3 cellular contexts compared by ENCODE assay signal in the genomic region with DNA sequence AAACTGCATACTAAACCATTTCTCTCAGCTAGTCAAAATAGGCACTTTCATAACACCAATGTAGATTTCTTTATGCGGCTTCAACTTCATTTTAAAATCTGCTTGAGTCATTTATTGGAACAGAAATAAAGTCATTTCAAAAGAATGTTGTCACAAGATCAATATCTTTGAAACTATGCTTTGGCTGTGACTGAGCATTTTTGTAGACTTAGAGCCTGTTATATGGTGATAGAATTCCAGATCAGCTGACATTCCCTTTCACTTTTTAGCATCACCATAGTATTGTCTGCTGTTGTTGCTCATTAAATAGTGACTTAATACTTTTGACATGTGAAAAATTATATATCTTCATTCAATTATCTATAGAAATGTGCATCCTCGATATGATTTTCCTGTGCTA.
A peak's percentile ranks its signal among the peaks of the same experiment; 100 is the strongest.
TF ChIP-seq lines count a peak whose summit lies in the region.

No MANE protein-coding gene starts in this region.

TF ChIP-seq in SK-N-SH treated with all-trans-retinoic acid at 6 μM for 48 hours, 23 proteins besides CTCF, POLR2A, EP300 and RAD21:
- TF ChIP-seq PPARA (CRISPR knock-in tag; IDR thresholded peaks at IDR 0.05; ENCODE audit: borderline replicate concordance): no peak
- TF ChIP-seq, protein P1, sequence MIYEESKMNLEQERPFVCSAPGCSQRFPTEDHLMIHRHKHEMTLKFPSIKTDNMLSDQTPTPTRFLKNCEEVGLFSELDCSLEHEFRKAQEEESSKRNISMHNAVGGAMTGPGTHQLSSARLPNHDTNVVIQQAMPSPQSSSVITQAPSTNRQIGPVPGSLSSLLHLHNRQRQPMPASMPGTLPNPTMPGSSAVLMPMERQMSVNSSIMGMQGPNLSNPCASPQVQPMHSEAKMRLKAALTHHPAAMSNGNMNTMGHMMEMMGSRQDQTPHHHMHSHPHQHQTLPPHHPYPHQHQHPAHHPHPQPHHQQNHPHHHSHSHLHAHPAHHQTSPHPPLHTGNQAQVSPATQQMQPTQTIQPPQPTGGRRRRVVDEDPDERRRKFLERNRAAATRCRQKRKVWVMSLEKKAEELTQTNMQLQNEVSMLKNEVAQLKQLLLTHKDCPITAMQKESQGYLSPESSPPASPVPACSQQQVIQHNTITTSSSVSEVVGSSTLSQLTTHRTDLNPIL (CRISPR knock-in tag; IDR thresholded peaks at IDR 0.05; ENCODE audit: low read depth): 0 out of 2 replicates have a peak, but pooled peaks have one; percentile 20

TF ChIP-seq in SK-N-SH, 30 proteins besides CTCF, POLR2A, EP300 and RAD21:
- TF ChIP-seq, protein P2, sequence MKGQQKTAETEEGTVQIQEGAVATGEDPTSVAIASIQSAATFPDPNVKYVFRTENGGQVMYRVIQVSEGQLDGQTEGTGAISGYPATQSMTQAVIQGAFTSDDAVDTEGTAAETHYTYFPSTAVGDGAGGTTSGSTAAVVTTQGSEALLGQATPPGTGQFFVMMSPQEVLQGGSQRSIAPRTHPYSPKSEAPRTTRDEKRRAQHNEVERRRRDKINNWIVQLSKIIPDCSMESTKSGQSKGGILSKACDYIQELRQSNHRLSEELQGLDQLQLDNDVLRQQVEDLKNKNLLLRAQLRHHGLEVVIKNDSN (IDR thresholded peaks at IDR 0.05; ENCODE audit: borderline replicate concordance, low read depth): no peak
- TF ChIP-seq MEF2A (IDR thresholded peaks at IDR 0.05; ENCODE audit: borderline replicate concordance, low read depth): no peak
- no peak for TF ChIP-seq POLR2AphosphoS5 (IDR thresholded peaks at IDR 0.05; ENCODE audit: low read depth, low read length)
- TF ChIP-seq, protein P3, sequence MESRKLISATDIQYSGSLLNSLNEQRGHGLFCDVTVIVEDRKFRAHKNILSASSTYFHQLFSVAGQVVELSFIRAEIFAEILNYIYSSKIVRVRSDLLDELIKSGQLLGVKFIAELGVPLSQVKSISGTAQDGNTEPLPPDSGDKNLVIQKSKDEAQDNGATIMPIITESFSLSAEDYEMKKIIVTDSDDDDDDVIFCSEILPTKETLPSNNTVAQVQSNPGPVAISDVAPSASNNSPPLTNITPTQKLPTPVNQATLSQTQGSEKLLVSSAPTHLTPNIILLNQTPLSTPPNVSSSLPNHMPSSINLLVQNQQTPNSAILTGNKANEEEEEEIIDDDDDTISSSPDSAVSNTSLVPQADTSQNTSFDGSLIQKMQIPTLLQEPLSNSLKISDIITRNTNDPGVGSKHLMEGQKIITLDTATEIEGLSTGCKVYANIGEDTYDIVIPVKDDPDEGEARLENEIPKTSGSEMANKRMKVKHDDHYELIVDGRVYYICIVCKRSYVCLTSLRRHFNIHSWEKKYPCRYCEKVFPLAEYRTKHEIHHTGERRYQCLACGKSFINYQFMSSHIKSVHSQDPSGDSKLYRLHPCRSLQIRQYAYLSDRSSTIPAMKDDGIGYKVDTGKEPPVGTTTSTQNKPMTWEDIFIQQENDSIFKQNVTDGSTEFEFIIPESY (IDR thresholded peaks at IDR 0.05; ENCODE audit: borderline replicate concordance, low read depth): no peak
- no peak for TF ChIP-seq RCOR1 (IDR thresholded peaks at IDR 0.05; ENCODE audit: low read length)
- TF ChIP-seq GATA2 (CRISPR knock-in tag; IDR thresholded peaks at IDR 0.05): no peak
- TF ChIP-seq, protein P4, sequence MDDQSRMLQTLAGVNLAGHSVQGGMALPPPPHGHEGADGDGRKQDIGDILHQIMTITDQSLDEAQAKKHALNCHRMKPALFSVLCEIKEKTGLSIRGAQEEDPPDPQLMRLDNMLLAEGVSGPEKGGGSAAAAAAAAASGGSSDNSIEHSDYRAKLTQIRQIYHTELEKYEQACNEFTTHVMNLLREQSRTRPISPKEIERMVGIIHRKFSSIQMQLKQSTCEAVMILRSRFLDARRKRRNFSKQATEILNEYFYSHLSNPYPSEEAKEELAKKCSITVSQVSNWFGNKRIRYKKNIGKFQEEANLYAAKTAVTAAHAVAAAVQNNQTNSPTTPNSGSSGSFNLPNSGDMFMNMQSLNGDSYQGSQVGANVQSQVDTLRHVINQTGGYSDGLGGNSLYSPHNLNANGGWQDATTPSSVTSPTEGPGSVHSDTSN (IDR thresholded peaks at IDR 0.05): no peak
- no peak for TF ChIP-seq EZH2phosphoT487 (IDR thresholded peaks at IDR 0.05; ENCODE audit: borderline replicate concordance, low read depth)
- TF ChIP-seq, protein P5, sequence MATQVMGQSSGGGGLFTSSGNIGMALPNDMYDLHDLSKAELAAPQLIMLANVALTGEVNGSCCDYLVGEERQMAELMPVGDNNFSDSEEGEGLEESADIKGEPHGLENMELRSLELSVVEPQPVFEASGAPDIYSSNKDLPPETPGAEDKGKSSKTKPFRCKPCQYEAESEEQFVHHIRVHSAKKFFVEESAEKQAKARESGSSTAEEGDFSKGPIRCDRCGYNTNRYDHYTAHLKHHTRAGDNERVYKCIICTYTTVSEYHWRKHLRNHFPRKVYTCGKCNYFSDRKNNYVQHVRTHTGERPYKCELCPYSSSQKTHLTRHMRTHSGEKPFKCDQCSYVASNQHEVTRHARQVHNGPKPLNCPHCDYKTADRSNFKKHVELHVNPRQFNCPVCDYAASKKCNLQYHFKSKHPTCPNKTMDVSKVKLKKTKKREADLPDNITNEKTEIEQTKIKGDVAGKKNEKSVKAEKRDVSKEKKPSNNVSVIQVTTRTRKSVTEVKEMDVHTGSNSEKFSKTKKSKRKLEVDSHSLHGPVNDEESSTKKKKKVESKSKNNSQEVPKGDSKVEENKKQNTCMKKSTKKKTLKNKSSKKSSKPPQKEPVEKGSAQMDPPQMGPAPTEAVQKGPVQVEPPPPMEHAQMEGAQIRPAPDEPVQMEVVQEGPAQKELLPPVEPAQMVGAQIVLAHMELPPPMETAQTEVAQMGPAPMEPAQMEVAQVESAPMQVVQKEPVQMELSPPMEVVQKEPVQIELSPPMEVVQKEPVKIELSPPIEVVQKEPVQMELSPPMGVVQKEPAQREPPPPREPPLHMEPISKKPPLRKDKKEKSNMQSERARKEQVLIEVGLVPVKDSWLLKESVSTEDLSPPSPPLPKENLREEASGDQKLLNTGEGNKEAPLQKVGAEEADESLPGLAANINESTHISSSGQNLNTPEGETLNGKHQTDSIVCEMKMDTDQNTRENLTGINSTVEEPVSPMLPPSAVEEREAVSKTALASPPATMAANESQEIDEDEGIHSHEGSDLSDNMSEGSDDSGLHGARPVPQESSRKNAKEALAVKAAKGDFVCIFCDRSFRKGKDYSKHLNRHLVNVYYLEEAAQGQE (IDR thresholded peaks at IDR 0.05; ENCODE audit: low read depth, low read length): no peak
- TF ChIP-seq TEAD4 (IDR thresholded peaks at IDR 0.05; ENCODE audit: borderline replicate concordance, insufficient read depth): no peak
- TF ChIP-seq, protein P6, sequence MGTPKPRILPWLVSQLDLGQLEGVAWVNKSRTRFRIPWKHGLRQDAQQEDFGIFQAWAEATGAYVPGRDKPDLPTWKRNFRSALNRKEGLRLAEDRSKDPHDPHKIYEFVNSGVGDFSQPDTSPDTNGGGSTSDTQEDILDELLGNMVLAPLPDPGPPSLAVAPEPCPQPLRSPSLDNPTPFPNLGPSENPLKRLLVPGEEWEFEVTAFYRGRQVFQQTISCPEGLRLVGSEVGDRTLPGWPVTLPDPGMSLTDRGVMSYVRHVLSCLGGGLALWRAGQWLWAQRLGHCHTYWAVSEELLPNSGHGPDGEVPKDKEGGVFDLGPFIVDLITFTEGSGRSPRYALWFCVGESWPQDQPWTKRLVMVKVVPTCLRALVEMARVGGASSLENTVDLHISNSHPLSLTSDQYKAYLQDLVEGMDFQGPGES (IDR thresholded peaks at IDR 0.05; ENCODE audit: low read depth, low read length): no peak
- TF ChIP-seq ELF1 (IDR thresholded peaks at IDR 0.05): no peak
- TF ChIP-seq JUND (IDR thresholded peaks at IDR 0.05): no peak

TF ChIP-seq in endothelial cell of umbilical vein, 7 proteins besides CTCF, POLR2A, EP300 and RAD21:
- peak; percentile 42 for TF ChIP-seq FOS (IDR thresholded peaks at IDR 0.05; ENCODE audit: borderline replicate concordance, insufficient read depth, low read length)
- peak; percentile 89 for TF ChIP-seq JUN (IDR thresholded peaks at IDR 0.05; ENCODE audit: borderline replicate concordance, insufficient read depth, insufficient read length, low read depth)
- no peak for TF ChIP-seq EZH2 (IDR thresholded peaks at IDR 0.05; ENCODE audit: borderline replicate concordance, low read depth, low read length, severe bottlenecking)
- TF ChIP-seq GATA2 (IDR thresholded peaks at IDR 0.05; ENCODE audit: insufficient read depth, insufficient read length, low read depth, low read length): peak; percentile 87
- no peak for TF ChIP-seq MYC (IDR thresholded peaks at IDR 0.05; ENCODE audit: low read depth, low read length)
- TF ChIP-seq POLR2AphosphoS5 (IDR thresholded peaks at IDR 0.05; ENCODE audit: insufficient read depth, low read depth, low read length): no peak
- TF ChIP-seq, protein P7, sequence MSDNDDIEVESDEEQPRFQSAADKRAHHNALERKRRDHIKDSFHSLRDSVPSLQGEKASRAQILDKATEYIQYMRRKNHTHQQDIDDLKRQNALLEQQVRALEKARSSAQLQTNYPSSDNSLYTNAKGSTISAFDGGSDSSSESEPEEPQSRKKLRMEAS (IDR thresholded peaks at IDR 0.05; ENCODE audit: insufficient read depth, insufficient read length): no peak
